Comparison of ENCODE assay signal across 1 cellular context in genomic region chr1:8006037-8006963, GRCh38.
A peak's percentile ranks its signal among the peaks of the same experiment; 100 is the strongest.
TF ChIP-seq lines count a peak whose summit lies in the region.

No MANE protein-coding gene starts in this region.

TF ChIP-seq in HEK293, 187 proteins besides CTCF, POLR2A, EP300 and RAD21 (continued from another document and continues in another):
- no peak for TF ChIP-seq ZBTB6 (tag by site-specific recombination; IDR thresholded peaks at IDR 0.05)
- TF ChIP-seq KLF8 (tag by site-specific recombination; IDR thresholded peaks at IDR 0.05) = peak; percentile 59
- TF ChIP-seq RBAK (tag by site-specific recombination; IDR thresholded peaks at IDR 0.05) = no peak
- TF ChIP-seq ZNF146 (tag by site-specific recombination; IDR thresholded peaks at IDR 0.05) = no peak
- peak; percentile 95 for TF ChIP-seq OSR2 (tag by site-specific recombination; IDR thresholded peaks at IDR 0.05)
- TF ChIP-seq SCRT1 (tag by site-specific recombination; IDR thresholded peaks at IDR 0.05; ENCODE audit: borderline replicate concordance) = 0 out of 2 replicates have a peak, but pooled peaks have one; percentile 32
- peak; percentile 54; the same call in 1 of the 2 replicates for TF ChIP-seq ZBTB44 (tag by site-specific recombination; IDR thresholded peaks at IDR 0.05)
- peak; percentile 39; the same call in 1 of the 2 replicates for TF ChIP-seq ZNF394 (tag by site-specific recombination; IDR thresholded peaks at IDR 0.05; ENCODE audit: borderline replicate concordance)
- no peak for TF ChIP-seq ZNF521 (tag by site-specific recombination; IDR thresholded peaks at IDR 0.05)
- no peak for TF ChIP-seq ZNF391 (tag by site-specific recombination; IDR thresholded peaks at IDR 0.05; ENCODE audit: borderline replicate concordance, low read depth)
- TF ChIP-seq ZNF830 (tag by site-specific recombination; IDR thresholded peaks at IDR 0.05; ENCODE audit: low read depth) = no peak
- TF ChIP-seq ZNF580 (tag by site-specific recombination; IDR thresholded peaks at IDR 0.05) = no peak
- TF ChIP-seq PRDM1 (tag by site-specific recombination; IDR thresholded peaks at IDR 0.05) = peak; percentile 79
- TF ChIP-seq ZXDB (tag by site-specific recombination; IDR thresholded peaks at IDR 0.05) = 0 out of 2 replicates have a peak, but pooled peaks have one; percentile 44
- peak; percentile 57; the same call in 1 of the 2 replicates for TF ChIP-seq ZNF10 (tag by site-specific recombination; IDR thresholded peaks at IDR 0.05)
- TF ChIP-seq ZNF629 (tag by site-specific recombination; IDR thresholded peaks at IDR 0.05) = peak; percentile 89
- no peak for TF ChIP-seq ZNF530 (tag by site-specific recombination; IDR thresholded peaks at IDR 0.05; ENCODE audit: low read depth)
- no peak for TF ChIP-seq ZNF433 (tag by site-specific recombination; IDR thresholded peaks at IDR 0.05; ENCODE audit: low read depth)
- no peak for TF ChIP-seq ZSCAN23 (tag by site-specific recombination; IDR thresholded peaks at IDR 0.05)
- no peak for TF ChIP-seq ZNF16 (tag by site-specific recombination; IDR thresholded peaks at IDR 0.05; ENCODE audit: low read depth)
- no peak for TF ChIP-seq HOXA7 (CRISPR knock-in tag; IDR thresholded peaks at IDR 0.05; ENCODE audit: borderline replicate concordance)
- TF ChIP-seq KLF7 (tag by site-specific recombination; IDR thresholded peaks at IDR 0.05; ENCODE audit: borderline replicate concordance) = no peak
- TF ChIP-seq ZIC2 (tag by site-specific recombination; IDR thresholded peaks at IDR 0.05) = no peak
- TF ChIP-seq ZNF518A (tag by site-specific recombination; conservative IDR thresholded peaks at IDR 0.05; ENCODE audit: low read depth) = no peak
- TF ChIP-seq PATZ1 (tag by site-specific recombination; IDR thresholded peaks at IDR 0.05) = 0 out of 2 replicates have a peak, but pooled peaks have one; percentile 29
- TF ChIP-seq KLF10 (tag by site-specific recombination; IDR thresholded peaks at IDR 0.05) = no peak
- no peak for TF ChIP-seq ZNF785 (tag by site-specific recombination; IDR thresholded peaks at IDR 0.05)
- no peak for TF ChIP-seq ZNF274 (IDR thresholded peaks at IDR 0.05; ENCODE audit: low read length)
- TF ChIP-seq ZNF274 (tag by site-specific recombination; IDR thresholded peaks at IDR 0.05; ENCODE audit: borderline replicate concordance) = no peak
- TF ChIP-seq REPIN1 (tag by site-specific recombination; IDR thresholded peaks at IDR 0.05; ENCODE audit: low read depth) = no peak
- TF ChIP-seq ZNF658 (tag by site-specific recombination; IDR thresholded peaks at IDR 0.05) = no peak
- no peak for TF ChIP-seq YY1 (tag by site-specific recombination; IDR thresholded peaks at IDR 0.05)
- TF ChIP-seq ZNF670 (tag by site-specific recombination; IDR thresholded peaks at IDR 0.05; ENCODE audit: low read depth) = no peak
- TF ChIP-seq ZNF211 (tag by site-specific recombination; IDR thresholded peaks at IDR 0.05; ENCODE audit: low read depth) = no peak
- TF ChIP-seq ZNF561 (tag by site-specific recombination; IDR thresholded peaks at IDR 0.05; ENCODE audit: borderline replicate concordance) = 0 out of 2 replicates have a peak, but pooled peaks have one; percentile 41
- no peak for TF ChIP-seq ZNF623 (tag by site-specific recombination; IDR thresholded peaks at IDR 0.05)
- peak; percentile 74; the same call in 1 of the 2 replicates for TF ChIP-seq TRIM28 (IDR thresholded peaks at IDR 0.05; ENCODE audit: borderline replicate concordance, low read length)
- no peak for TF ChIP-seq ZNF19 (tag by site-specific recombination; IDR thresholded peaks at IDR 0.05; ENCODE audit: low read depth)
- no peak for TF ChIP-seq MZF1 (tag by site-specific recombination; IDR thresholded peaks at IDR 0.05; ENCODE audit: borderline replicate concordance)
- no peak for TF ChIP-seq ZNF645 (tag by site-specific recombination; IDR thresholded peaks at IDR 0.05)
- no peak for TF ChIP-seq SALL2 (tag by site-specific recombination; IDR thresholded peaks at IDR 0.05; ENCODE audit: borderline replicate concordance)
- TF ChIP-seq SCRT2 (tag by site-specific recombination; IDR thresholded peaks at IDR 0.05) = 0 out of 2 replicates have a peak, but pooled peaks have one; percentile 38
- no peak for TF ChIP-seq ZNF48 (tag by site-specific recombination; IDR thresholded peaks at IDR 0.05)
- no peak for TF ChIP-seq ZNF26 (tag by site-specific recombination; IDR thresholded peaks at IDR 0.05)
- TF ChIP-seq ZNF292 (tag by site-specific recombination; IDR thresholded peaks at IDR 0.05; ENCODE audit: borderline replicate concordance, low read depth) = no peak
- no peak for TF ChIP-seq ZNF132 (tag by site-specific recombination; IDR thresholded peaks at IDR 0.05; ENCODE audit: borderline replicate concordance)
- 0 out of 2 replicates have a peak, but pooled peaks have one; percentile 22 for TF ChIP-seq ZNF2 (tag by site-specific recombination; IDR thresholded peaks at IDR 0.05)
- no peak for TF ChIP-seq ZNF624 (tag by site-specific recombination; IDR thresholded peaks at IDR 0.05)
- TF ChIP-seq ZNF341 (tag by site-specific recombination; IDR thresholded peaks at IDR 0.05; ENCODE audit: low read depth) = no peak
- TF ChIP-seq ZBTB1 (tag by site-specific recombination; IDR thresholded peaks at IDR 0.05) = no peak
- no peak for TF ChIP-seq ZBTB10 (tag by site-specific recombination; IDR thresholded peaks at IDR 0.05)
- no peak for TF ChIP-seq ZNF621 (tag by site-specific recombination; IDR thresholded peaks at IDR 0.05)
- TF ChIP-seq ZBTB20 (tag by site-specific recombination; IDR thresholded peaks at IDR 0.05) = no peak
- no peak for TF ChIP-seq ZNF114 (tag by site-specific recombination; IDR thresholded peaks at IDR 0.05)
- no peak for TF ChIP-seq ZNF239 (tag by site-specific recombination; IDR thresholded peaks at IDR 0.05)
- no peak for TF ChIP-seq ZFP37 (tag by site-specific recombination; IDR thresholded peaks at IDR 0.05)
